9 cellular contexts compared by ENCODE assay signal in the genomic region with DNA sequence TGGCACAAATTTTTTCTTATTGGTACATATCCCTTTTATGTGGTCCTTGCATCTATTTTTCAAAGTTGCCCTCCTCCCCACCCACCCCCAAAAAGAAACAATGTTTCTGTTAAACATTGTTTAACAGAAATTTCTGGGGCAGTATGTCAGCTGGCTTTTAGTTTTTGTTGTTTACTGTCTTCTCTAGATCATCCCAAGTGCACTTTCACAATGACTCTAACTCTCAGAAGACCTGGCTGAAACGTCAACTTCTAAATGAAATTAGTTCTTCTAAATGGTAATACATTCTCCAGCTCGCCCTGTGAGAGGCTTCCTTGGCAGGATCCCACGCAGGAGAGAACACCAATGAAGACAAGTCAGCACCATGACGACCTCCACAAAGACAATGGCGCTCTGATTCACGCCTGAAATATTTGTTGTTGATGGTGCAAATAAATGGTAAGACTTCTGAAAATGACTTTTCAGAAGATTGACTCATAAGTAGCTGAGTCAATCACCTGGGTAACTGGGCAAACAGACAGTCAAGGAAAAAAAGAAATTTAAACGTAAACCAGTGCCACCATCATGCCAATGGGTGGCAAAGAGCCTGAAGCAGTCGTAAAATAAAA.
A peak's percentile ranks its signal among the peaks of the same experiment; 100 is the strongest.
DNase-seq lines count a peak whose midpoint lies in the region; ATAC-seq and TF ChIP-seq lines count a peak whose summit lies in the region.
"Had no signal": no experiment of that assay in that cellular context is flagged by ENCODE, and none has a peak within 500 bp of the region (broad histone marks: within the 10 kb centered on the region; RNA-seq: fewer than 3 reads in every experiment).

No MANE protein-coding gene starts in this region.

- TF ChIP-seq CTCF in nephron progenitor cell (IDR thresholded peaks at IDR 0.05): no peak

- H3K27ac Mint-ChIP-seq in nephron progenitor cell: peak overlapping the region; percentile 74

- H3K36me3 Mint-ChIP-seq in nephron progenitor cell (ENCODE audit: low read depth): no peaks in the 10 kb centered on the region

- H3K27me3 Mint-ChIP-seq in nephron progenitor cell (ENCODE audit: low read depth, poor library complexity): peaks cover 11% of the 10 kb centered on the region
- H3K27me3 Mint-ChIP-seq: central memory CD8-positive, alpha-beta T cell had no signal

- DNase-seq in RKO (ENCODE audit: low spot score) (peak; percentile 78), nephron progenitor cell (no peak), SHP77 treated with DMSO at 0.1 percent for 48 hours (lab: John Stamatoyannopoulos, UW) (no peak), left lobe of liver (ENCODE audit: low spot score) (no peak), activated T-cell treated with anti-CD3 and anti-CD28 coated beads for 4 hours (no peak)
- DNase-seq in stimulated activated naive CD4-positive, alpha-beta T cell treated with Interleukin-2 at 50 U/mL for 16 hours (lab: John Stamatoyannopoulos, UW): no peak

- no peak overlapping the region for H3K4me3 Mint-ChIP-seq in nephron progenitor cell
- H3K4me3 Mint-ChIP-seq: central memory CD8-positive, alpha-beta T cell had no signal

- ATAC-seq in GM18520 (IDR thresholded peaks at IDR 0.05; ENCODE audit: unreplicated experiment) (peak; percentile 74), HG02678 (IDR thresholded peaks at IDR 0.05; ENCODE audit: unreplicated experiment) (peak; percentile 84), left lobe of liver (no peak)

- peaks cover 22% of the 10 kb centered on the region for H3K4me1 Mint-ChIP-seq in nephron progenitor cell
- H3K4me1 Mint-ChIP-seq: central memory CD8-positive, alpha-beta T cell had no signal

- no peaks in the 10 kb centered on the region for H3K9me3 Mint-ChIP-seq in nephron progenitor cell
- H3K9me3 Mint-ChIP-seq: central memory CD8-positive, alpha-beta T cell had no signal
